ENCODE assay signal across 16 cellular contexts in the genomic region with DNA sequence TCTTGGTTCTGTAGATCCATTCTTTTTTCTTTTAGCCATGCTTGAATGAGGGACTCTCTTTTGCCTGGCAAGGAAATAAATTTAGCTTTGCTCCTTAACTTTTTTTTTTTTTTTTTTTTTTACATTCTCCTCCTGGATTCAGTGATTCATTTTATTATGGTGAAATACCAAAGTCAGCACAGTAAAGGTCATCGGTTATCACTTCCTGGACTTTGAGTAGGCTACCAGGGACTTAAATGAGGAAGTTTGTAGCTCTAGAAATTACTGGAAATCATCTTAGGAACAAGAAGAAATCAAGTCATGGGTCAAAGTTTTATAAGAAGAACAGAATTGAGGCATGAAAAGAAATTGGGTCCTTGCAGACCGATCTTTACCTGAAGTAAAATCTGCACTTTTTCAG.
DNase-seq lines count a peak whose midpoint lies in the region; ATAC-seq, FAIRE-seq and TF ChIP-seq lines count a peak whose summit lies in the region.
"Had no signal": no experiment of that assay in that cellular context is flagged by ENCODE, and none has a peak within 500 bp of the region (broad histone marks: within the 10 kb centered on the region; RNA-seq: fewer than 3 reads in every experiment).

No MANE protein-coding gene starts in this region.

- H2BK12ac ChIP-seq in mesenchymal stem cell (ENCODE audit: low read length in 2 of 2) = no peak overlapping the region

- H2AK5ac ChIP-seq in mesenchymal stem cell (ENCODE audit: low read length, severe bottlenecking) = no peak overlapping the region

- H3K23ac ChIP-seq in mesenchymal stem cell (ENCODE audit: low read length in 2 of 2) = no peak overlapping the region

- H3K18ac ChIP-seq in mesenchymal stem cell (ENCODE audit: low read depth in 1 of 2, low read length in 2 of 2) = no peak overlapping the region

- no peak overlapping the region for H2BK120ac ChIP-seq in mesenchymal stem cell (ENCODE audit: low read depth, low read length)

- no peak overlapping the region for H3K14ac ChIP-seq in mesenchymal stem cell (ENCODE audit: low read length in 2 of 2)

- no peak overlapping the region for H2BK15ac ChIP-seq in mesenchymal stem cell (ENCODE audit: low read depth, poor library complexity, severe bottlenecking)

- H3K9me3 Mint-ChIP-seq in Calu3 (ENCODE audit: low read depth, unreplicated experiment) = peaks cover 4% of the 10 kb centered on the region
- no peaks in the 10 kb centered on the region for H3K9me3 Mint-ChIP-seq in activated T-helper 17 cell treated with anti-CD3 and anti-CD28 coated beads, Interleukin-2, amount 50 U/mL, for 72 hours
- H3K9me3 Mint-ChIP-seq: activated naive CD4-positive, alpha-beta T cell treated with anti-CD3 and anti-CD28 coated beads, Interleukin-2, amount 50 U/mL, for 72 hours; dendritic cell treated with granulocyte-macrophage colony-stimulating factor and Interleukin-4, amounts not matched to agents 40 ng/mL and 50 ng/mL, for 4 days; memory B cell had no signal

- CTCF ChIA-PET in Calu3 (lab: Charles Lee) = interaction anchor here (0.7 to 0.8 kb wide), 3 partner anchors 9 to 146 kb away, joined by 3 to 5 read pairs (median 4); no protein-coding TSS in a partner anchor

- no peaks in the 10 kb centered on the region for H3K79me1 ChIP-seq in mesenchymal stem cell (replicated peaks; ENCODE audit: low read length, poor library complexity, severe bottlenecking)

- H2BK5ac ChIP-seq in mesenchymal stem cell (ENCODE audit: low read depth, low read length, poor library complexity, severe bottlenecking) = no peak overlapping the region

- peak overlapping the region; percentile 5 for H3K9ac ChIP-seq in mesenchymal stem cell (ENCODE audit: low read length)
- H3K9ac ChIP-seq: BLaER1, parathyroid adenoma had no signal

- peak; percentile 85 for FAIRE-seq in RCC 7860 (lab: Jason Lieb, UNC)

- DNase-seq in Calu3 (no peak), RCC 7860 (ENCODE audit: low spot score) (peak; percentile 53), epithelial cell of proximal tubule (ENCODE audit: low read depth) (peak; percentile 52), mesenchymal stem cell (no peak), tibial artery (no peak)
- DNase-seq in activated CD4-positive, CD25-positive, alpha-beta regulatory T cell (lab: John Stamatoyannopoulos, UW) = no peak
- DNase-seq: head of caudate nucleus; stimulated activated CD4-positive, alpha-beta T cell treated with anti-CD3 and anti-CD28 coated beads, Interleukin-2, amount 100 ng/mL, for 48 hours; stimulated activated naive CD4-positive, alpha-beta T cell had no signal

- TF ChIP-seq CTCF in Calu3 (IDR thresholded peaks at IDR 0.05; ENCODE audit: unreplicated experiment) (no peak), epithelial cell of proximal tubule (conservative IDR thresholded peaks at IDR 0.05; ENCODE audit: low read depth, low read length) (no peak), tibial artery (IDR thresholded peaks at IDR 0.05) (no peak)

- no peak overlapping the region for H4K91ac ChIP-seq in mesenchymal stem cell (ENCODE audit: low read length)

- no peak overlapping the region for H3K4me3 Mint-ChIP-seq in Calu3 (ENCODE audit: low read depth, unreplicated experiment)
- no peak overlapping the region for H3K4me3 Mint-ChIP-seq in activated T-helper 17 cell treated with anti-CD3 and anti-CD28 coated beads, Interleukin-2, amount 50 U/mL, for 72 hours
- H3K4me3 Mint-ChIP-seq: dendritic cell treated with granulocyte-macrophage colony-stimulating factor and Interleukin-4, amounts not matched to agents 40 ng/mL and 50 ng/mL, for 4 days; memory B cell had no signal

- no TSS peak for BruUV-seq in Calu3 (replicated peaks; lab: Mats Ljungman, UMichigan)

- 75% methylated on average over 2 of the region's 2 CpGs for WGBS in mesenchymal stem cell

- no peaks in the 10 kb centered on the region for H3K36me3 Mint-ChIP-seq in Calu3 (ENCODE audit: insufficient read depth, unreplicated experiment)
- no peaks in the 10 kb centered on the region for H3K36me3 Mint-ChIP-seq in activated T-helper 17 cell treated with anti-CD3 and anti-CD28 coated beads, Interleukin-2, amount 50 U/mL, for 72 hours (ENCODE audit: low read depth)
- H3K36me3 Mint-ChIP-seq: activated naive CD4-positive, alpha-beta T cell treated with anti-CD3 and anti-CD28 coated beads, Interleukin-2, amount 50 U/mL, for 72 hours; memory B cell had no signal

- intact Hi-C loops in Calu3 (cut with micrococcal nuclease; ENCODE audit: unreplicated experiment) = no loop called here
- intact Hi-C loops in tibial artery (cut with DNase I; ENCODE audit: low total_unique reads) = no loop called here

- H3K27ac ChIP-seq in mesenchymal stem cell (ENCODE audit: low read length, poor library complexity, severe bottlenecking) (no peak overlapping the region), tibial artery (no peak overlapping the region)
- H3K27ac ChIP-seq: BLaER1, parathyroid adenoma had no signal

- H3K27me3 ChIP-seq in mesenchymal stem cell (ENCODE audit: control insufficient read depth in 1 of 2, insufficient read depth in 1 of 2, low read length in 2 of 2) (no peaks in the 10 kb centered on the region), tibial artery (no peaks in the 10 kb centered on the region)
- H3K27me3 ChIP-seq: BLaER1 had no signal

- no peak for ATAC-seq in HG03469 (IDR thresholded peaks at IDR 0.05; ENCODE audit: unreplicated experiment)
- no peak for ATAC-seq in activated T-helper 17 cell treated with anti-CD3 and anti-CD28 coated beads, Interleukin-2, amount 50 U/mL, for 72 hours (replicated peaks)
- ATAC-seq: activated naive CD4-positive, alpha-beta T cell treated with anti-CD3 and anti-CD28 coated beads, Interleukin-2, amount 50 U/mL, for 72 hours had no signal

- peak overlapping the region; percentile 65 for H3K27ac Mint-ChIP-seq in Calu3 (ENCODE audit: unreplicated experiment)
- no peak overlapping the region for H3K27ac Mint-ChIP-seq in activated T-helper 17 cell treated with anti-CD3 and anti-CD28 coated beads, Interleukin-2, amount 50 U/mL, for 72 hours
- H3K27ac Mint-ChIP-seq: activated naive CD4-positive, alpha-beta T cell treated with anti-CD3 and anti-CD28 coated beads, Interleukin-2, amount 50 U/mL, for 72 hours; dendritic cell treated with granulocyte-macrophage colony-stimulating factor and Interleukin-4, amounts not matched to agents 40 ng/mL and 50 ng/mL, for 4 days; memory B cell had no signal

- H3K36me3 ChIP-seq in mesenchymal stem cell (ENCODE audit: control insufficient read depth in 1 of 2, insufficient read depth in 2 of 2, low read depth in 1 of 2, low read length in 2 of 2) (no peaks in the 10 kb centered on the region), tibial artery (no peaks in the 10 kb centered on the region)
- H3K36me3 ChIP-seq: BLaER1 had no signal

- H3K4me1 ChIP-seq in mesenchymal stem cell (ENCODE audit: control insufficient read depth, insufficient read depth, low read depth, low read length) = no peaks in the 10 kb centered on the region
- no peaks in the 10 kb centered on the region for H3K4me1 ChIP-seq in tibial artery
- H3K4me1 ChIP-seq: BLaER1, parathyroid adenoma had no signal

- H3K4ac ChIP-seq in mesenchymal stem cell (ENCODE audit: low read depth in 1 of 2, low read length in 2 of 2) = no peak overlapping the region

- peaks cover 35% of the 10 kb centered on the region for H3K4me1 Mint-ChIP-seq in Calu3 (ENCODE audit: low read depth, unreplicated experiment)
- no peaks in the 10 kb centered on the region for H3K4me1 Mint-ChIP-seq in activated T-helper 17 cell treated with anti-CD3 and anti-CD28 coated beads, Interleukin-2, amount 50 U/mL, for 72 hours
- H3K4me1 Mint-ChIP-seq: memory B cell had no signal

- H3K27me3 Mint-ChIP-seq in Calu3 (ENCODE audit: unreplicated experiment) = no peaks in the 10 kb centered on the region
- peaks cover 19% of the 10 kb centered on the region for H3K27me3 Mint-ChIP-seq in activated T-helper 17 cell treated with anti-CD3 and anti-CD28 coated beads, Interleukin-2, amount 50 U/mL, for 72 hours

- no peak overlapping the region for H4K8ac ChIP-seq in mesenchymal stem cell (ENCODE audit: low read length)

- no peak overlapping the region for H2AFZ ChIP-seq in mesenchymal stem cell (ENCODE audit: low read depth, low read length)
- H2AFZ ChIP-seq: parathyroid adenoma had no signal

- H3K4me3 ChIP-seq in epithelial cell of proximal tubule (ENCODE audit: low read depth, low read length) (no peak overlapping the region), mesenchymal stem cell (ENCODE audit: insufficient read depth in 1 of 2, low read depth in 1 of 2, low read length in 2 of 2) (no peak overlapping the region), tibial artery (no peak overlapping the region)
- H3K4me3 ChIP-seq: BLaER1 had no signal

- H3K9me3 ChIP-seq in mesenchymal stem cell (ENCODE audit: control insufficient read depth, low read length) = no peaks in the 10 kb centered on the region
- no peaks in the 10 kb centered on the region for H3K9me3 ChIP-seq in tibial artery
- H3K9me3 ChIP-seq: BLaER1 had no signal

- H3K4me2 ChIP-seq in mesenchymal stem cell (ENCODE audit: low read length, poor library complexity, severe bottlenecking) = no peak overlapping the region
- H3K4me2 ChIP-seq: BLaER1 had no signal

Comparison
In these comparisons a context has a peak if more than half of its experiments do, and no peak if none do; other contexts are left out.
1. DNase-seq: peak in RCC 7860 (single experiment) and epithelial cell of proximal tubule (single experiment); none in Calu3 (single experiment), mesenchymal stem cell (single experiment), tibial artery (0 of 2) and activated CD4-positive, CD25-positive, alpha-beta regulatory T cell (0 of 4).